Comparison of ENCODE assay signal across 19 cellular contexts in the genomic region with DNA sequence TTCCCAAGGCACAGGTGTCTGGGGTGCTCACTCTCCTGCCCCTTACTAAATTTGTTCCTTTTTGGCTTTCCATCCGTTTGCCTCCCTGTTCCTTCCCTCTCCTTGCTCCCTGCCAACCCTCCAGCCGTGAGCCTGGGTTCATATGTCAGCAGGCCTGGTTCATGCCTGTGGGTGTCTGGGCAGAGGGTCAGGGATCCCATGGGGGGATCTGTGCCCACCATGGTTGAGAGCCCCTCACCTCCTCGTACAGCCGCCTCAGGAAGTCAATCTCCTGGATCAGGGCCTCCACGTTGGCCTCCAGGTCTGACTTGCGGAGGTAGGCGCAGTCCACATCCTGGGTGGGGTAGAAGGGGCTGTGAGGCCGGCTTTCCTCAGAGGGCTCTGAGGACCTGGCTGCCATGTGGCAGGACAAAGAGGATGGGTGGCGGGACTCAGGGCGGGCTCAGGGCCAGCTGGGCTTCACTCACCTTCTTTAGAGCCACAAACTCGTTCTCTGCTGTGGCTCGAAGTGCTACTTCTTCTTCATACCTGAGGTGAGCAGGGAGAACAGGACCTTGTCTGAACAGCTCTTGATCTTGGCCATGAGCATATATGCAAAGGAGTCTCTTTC. TPM values are rescaled to one million over a fixed set of nuclear protein-coding genes. Genes with fewer than 3 reads are reported as not detected.
DNase-seq lines count a peak whose midpoint lies in the region; ATAC-seq and TF ChIP-seq lines count a peak whose summit lies in the region.
"Had no signal": no experiment of that assay in that cellular context is flagged by ENCODE, and none has a peak within 500 bp of the region (broad histone marks: within the 10 kb centered on the region; RNA-seq: fewer than 3 reads in every experiment).

No MANE protein-coding gene starts in this region.

- DNase-seq in cardiac septum (ENCODE audit: low spot score): peak; percentile 24
- no peak for DNase-seq in heart right ventricle
- DNase-seq in islet precursor cell: peak; percentile 46
- DNase-seq in spleen: peak; percentile 51
- no peak for DNase-seq in effector memory CD8-positive, alpha-beta T cell
- no peak for DNase-seq in DMS114 treated with DMSO at 0.1 percent for 48 hours (lab: John Stamatoyannopoulos, UW; ENCODE audit: unreplicated experiment)
- DNase-seq: ACHN; BE2C; C1 segment of cervical spinal cord; CD4-positive, CD25-positive, alpha-beta regulatory T cell; CD8-positive, alpha-beta memory T cell; COR-L47; DMS 273 treated with DMSO at 0.1 percent for 48 hours had no signal

- WGBS in heart right ventricle, 2 donors: 79 to 86% methylated on average over 12 of the region's 12 CpGs
- 77 to 84% (median 80%) methylated on average over 12 of the region's 12 CpGs for WGBS in spleen, 5 donors

- H3K27ac ChIP-seq in heart right ventricle (no peak overlapping the region), spleen (no peak overlapping the region)
- H3K27ac ChIP-seq: HL-60 had no signal

- no peak overlapping the region for H3K4me3 ChIP-seq in heart right ventricle
- H3K4me3 ChIP-seq in spleen: no peak overlapping the region
- H3K4me3 ChIP-seq: HAP-1 had no signal

- no peaks in the 10 kb centered on the region for H3K36me3 ChIP-seq in heart right ventricle
- no peaks in the 10 kb centered on the region for H3K36me3 ChIP-seq in spleen
- H3K36me3 ChIP-seq: BE2C, HAP-1 had no signal

- H3K27ac Mint-ChIP-seq in effector memory CD8-positive, alpha-beta T cell: no peak overlapping the region

- H3K9me3 ChIP-seq in heart right ventricle (no peaks in the 10 kb centered on the region), spleen (no peaks in the 10 kb centered on the region)
- H3K9me3 ChIP-seq: BE2C, HAP-1 had no signal

- TF ChIP-seq POLR2A in spleen (IDR thresholded peaks at IDR 0.05): no peak

- no peaks in the 10 kb centered on the region for H3K36me3 Mint-ChIP-seq in effector memory CD8-positive, alpha-beta T cell (ENCODE audit: insufficient read depth)
- H3K36me3 Mint-ChIP-seq: CD4-positive, CD25-positive, alpha-beta regulatory T cell; CD8-positive, alpha-beta memory T cell had no signal

- no peaks in the 10 kb centered on the region for H3K4me1 ChIP-seq in heart right ventricle
- H3K4me1 ChIP-seq in spleen: no peaks in the 10 kb centered on the region
- H3K4me1 ChIP-seq: BE2C, HAP-1 had no signal

- no peak for TF ChIP-seq CTCF in heart right ventricle (IDR thresholded peaks at IDR 0.05)
- no peak for TF ChIP-seq CTCF in spleen (IDR thresholded peaks at IDR 0.05 in 8 of 11, conservative IDR thresholded peaks at IDR 0.05 in 3 of 11)

- peaks cover 46 to 72% of the 10 kb centered on the region in 2 donors for H3K27me3 Mint-ChIP-seq in effector memory CD8-positive, alpha-beta T cell

- ATAC-seq in heart right ventricle: no peak
- no peak for ATAC-seq in effector memory CD8-positive, alpha-beta T cell (replicated peaks)
- ATAC-seq in HG02970 (IDR thresholded peaks at IDR 0.05; ENCODE audit: low FRiP score, unreplicated experiment): no peak

- no peak overlapping the region for H3K4me3 Mint-ChIP-seq in effector memory CD8-positive, alpha-beta T cell
- H3K4me3 Mint-ChIP-seq: CD4-positive, CD25-positive, alpha-beta regulatory T cell; CD8-positive, alpha-beta memory T cell had no signal

- peaks cover 14 to 74% (median 41%) of the 10 kb centered on the region in 7 donors for H3K27me3 ChIP-seq in heart right ventricle
- peaks cover 0 to 41% (median 7%) of the 10 kb centered on the region in 7 donors for H3K27me3 ChIP-seq in spleen (replicated peaks in 1 of 7)

- peaks cover 4 to 7% of the 10 kb centered on the region in 2 donors for H3K4me1 Mint-ChIP-seq in effector memory CD8-positive, alpha-beta T cell (ENCODE audit: low read depth in 2 of 2)
- H3K4me1 Mint-ChIP-seq: CD4-positive, CD25-positive, alpha-beta regulatory T cell had no signal

- no peaks in the 10 kb centered on the region for H3K9me3 Mint-ChIP-seq in effector memory CD8-positive, alpha-beta T cell
- H3K9me3 Mint-ChIP-seq: CD8-positive, alpha-beta memory T cell had no signal

- intact Hi-C loops in cardiac septum (cut with DNase I) (no loop called here), heart right ventricle (cut with DNase I) (no loop called here), spleen (cut with DNase I; ENCODE audit: low total_unique reads) (no loop called here)

RNA-seq across cellular contexts. Expression of a gene that starts 3.6 kb away (rescaled TPM):
- total RNA-seq in cardiac septum (not detected), heart right ventricle (not detected), spleen (not detected)
- polyA plus RNA-seq in heart right ventricle (not detected), spleen (not detected)
- total RNA-seq: CD4-positive, CD25-positive, alpha-beta regulatory T cell; CD8-positive, alpha-beta memory T cell; H4 had no signal
- polyA plus RNA-seq: CD4-positive, CD25-positive, alpha-beta regulatory T cell; CD8-positive, alpha-beta memory T cell had no signal

RNA-seq across cellular contexts. Expression of a gene that starts 26.2 kb away (rescaled TPM):
- total RNA-seq in cardiac septum: not detected
- not detected for total RNA-seq in heart right ventricle
- polyA plus RNA-seq in heart right ventricle: not detected
- not detected for total RNA-seq in spleen
- under 1 TPM in 2 of 3 donors, not detected in 1; 0.05 to 0.37 TPM for polyA plus RNA-seq in spleen
- total RNA-seq: CD4-positive, CD25-positive, alpha-beta regulatory T cell; CD8-positive, alpha-beta memory T cell had no signal
- polyA plus RNA-seq: CD4-positive, CD25-positive, alpha-beta regulatory T cell; CD8-positive, alpha-beta memory T cell had no signal

RNA-seq across cellular contexts. Expression of a gene that starts 43.1 kb away (rescaled TPM):
- total RNA-seq in cardiac septum: not detected
- under 1 TPM in 1 of 10 donors, not detected in 9; 0.19 TPM for total RNA-seq in heart right ventricle
- under 1 TPM in 1 of 2 donors, not detected in 1; 0.01 TPM for polyA plus RNA-seq in heart right ventricle
- under 1 TPM in 2 of 7 donors, not detected in 5; 0.17 to 0.26 TPM for total RNA-seq in spleen
- under 1 TPM in 2 of 3 donors, not detected in 1; 0.08 to 0.09 TPM for polyA plus RNA-seq in spleen
- total RNA-seq: CD4-positive, CD25-positive, alpha-beta regulatory T cell had no signal
- polyA plus RNA-seq: CD8-positive, alpha-beta memory T cell had no signal

RNA-seq across cellular contexts. Expression of a gene that starts 49.7 kb away (rescaled TPM):
- total RNA-seq in cardiac septum (not detected), heart right ventricle (not detected), spleen (under 1 TPM in 1 of 7 donors, not detected in 6; 0.52 TPM)
- polyA plus RNA-seq in heart right ventricle (not detected), spleen (not detected)
- total RNA-seq: A172; CD4-positive, CD25-positive, alpha-beta regulatory T cell; CD8-positive, alpha-beta memory T cell; H4; HT1080 had no signal
- polyA plus RNA-seq: CD4-positive, CD25-positive, alpha-beta regulatory T cell; CD8-positive, alpha-beta memory T cell had no signal

Comparison
In these comparisons a context has a peak if more than half of its experiments do, and no peak if none do; other contexts are left out.
1. DNase-seq: peak in cardiac septum (single experiment), islet precursor cell (single experiment) and spleen (single experiment); none in heart right ventricle (0 of 2), effector memory CD8-positive, alpha-beta T cell (0 of 3) and DMS114 treated with DMSO at 0.1 percent for 48 hours (single experiment).